In the genomic region with DNA sequence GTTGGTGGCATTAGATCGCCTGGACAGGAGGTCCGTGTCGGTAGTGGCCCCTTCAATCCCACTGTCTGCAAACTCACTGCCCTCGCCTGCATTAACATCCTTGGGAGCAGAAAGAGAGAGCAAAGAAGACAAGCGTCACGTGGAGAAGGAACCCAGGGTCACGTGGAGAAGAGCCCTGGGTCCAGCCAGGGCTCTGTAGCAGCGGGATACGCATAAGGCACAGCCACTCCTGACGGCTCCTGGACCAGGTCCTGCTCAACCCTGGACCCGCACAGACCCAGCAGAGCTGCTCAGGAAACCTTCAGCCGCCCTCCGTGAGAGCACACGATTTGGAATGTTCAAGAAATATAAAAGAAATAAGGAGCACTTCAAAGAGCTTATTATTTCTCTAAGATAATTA, we compare ENCODE assay signal across 27 cellular contexts.
"Had no signal": no experiment of that assay in that cellular context is flagged by ENCODE, and none has a peak within 500 bp of the region (broad histone marks: within the 10 kb centered on the region; RNA-seq: fewer than 3 reads in every experiment).

No MANE protein-coding gene starts in this region.

- H3K27me3 ChIP-seq: cardiac muscle cell had no signal

- H3K27ac ChIP-seq: cardiac muscle cell, VCaP had no signal

- H3K36me3 ChIP-seq: cardiac muscle cell had no signal

- FAIRE-seq: colon had no signal

- DNase-seq: activated CD4-positive, alpha-beta memory T cell treated with anti-CD3 and anti-CD28 coated beads, Interleukin-2, amount 10 ng/mL, durations not matched to agents 7 days and 5 days; activated CD4-positive, alpha-beta T cell treated with anti-CD3 and anti-CD28 coated beads for 1 hour; activated CD4-positive, alpha-beta T cell treated with anti-CD3 and anti-CD28 coated beads for 48 hours; activated CD4-positive, CD25-positive, alpha-beta regulatory T cell; activated CD8-positive, alpha-beta memory T cell treated with anti-CD3 and anti-CD28 coated beads for 24 hours; activated CD8-positive, alpha-beta memory T cell treated with anti-CD3 and anti-CD28 coated beads, Interleukin-2, amount 10 ng/mL, durations not matched to agents 7 days and 5 days; activated CD8-positive, alpha-beta memory T cell treated with anti-CD3 and anti-CD28 coated beads, Interleukin-2, amount 50 U/mL, for 48 hours; activated effector memory CD4-positive, alpha-beta T cell treated with Interleukin-2 at 50 U/mL for 16 hours; activated naive CD4-positive, alpha-beta T cell treated with anti-CD3 and anti-CD28 coated beads, Interleukin-2, amount 10 ng/mL, durations not matched to agents 7 days and 5 days; activated T-cell treated with anti-CD3 and anti-CD28 coated beads, Interleukin-2, amount 50 U/mL, for 48 hours; amniotic stem cell; aorta; Karpas-422; NCI-H1105 treated with DMSO at 0.1 percent for 48 hours; NCI-H1436; NCI-H1694; NCI-H2029; NCI-H345; NCI-H524 treated with DMSO at 0.1 percent for 48 hours; NK-92 treated with Interleukin-12 subunit alpha and Interleukin-12 subunit beta, amount 100 ng/mL, for 24 hours; OCI-M1; Right ventricle myocardium superior; T-cell; T-helper 17 cell had no signal

- ATAC-seq: activated CD8-positive, alpha-beta memory T cell treated with anti-CD3 and anti-CD28 coated beads, Interleukin-2, amount 10 ng/mL, durations not matched to agents 7 days and 5 days; T-cell; T-helper 17 cell had no signal

- H3K4me3 ChIP-seq: cardiac muscle cell had no signal
